Comparison of ENCODE assay signal across 17 cellular contexts in the genomic region with DNA sequence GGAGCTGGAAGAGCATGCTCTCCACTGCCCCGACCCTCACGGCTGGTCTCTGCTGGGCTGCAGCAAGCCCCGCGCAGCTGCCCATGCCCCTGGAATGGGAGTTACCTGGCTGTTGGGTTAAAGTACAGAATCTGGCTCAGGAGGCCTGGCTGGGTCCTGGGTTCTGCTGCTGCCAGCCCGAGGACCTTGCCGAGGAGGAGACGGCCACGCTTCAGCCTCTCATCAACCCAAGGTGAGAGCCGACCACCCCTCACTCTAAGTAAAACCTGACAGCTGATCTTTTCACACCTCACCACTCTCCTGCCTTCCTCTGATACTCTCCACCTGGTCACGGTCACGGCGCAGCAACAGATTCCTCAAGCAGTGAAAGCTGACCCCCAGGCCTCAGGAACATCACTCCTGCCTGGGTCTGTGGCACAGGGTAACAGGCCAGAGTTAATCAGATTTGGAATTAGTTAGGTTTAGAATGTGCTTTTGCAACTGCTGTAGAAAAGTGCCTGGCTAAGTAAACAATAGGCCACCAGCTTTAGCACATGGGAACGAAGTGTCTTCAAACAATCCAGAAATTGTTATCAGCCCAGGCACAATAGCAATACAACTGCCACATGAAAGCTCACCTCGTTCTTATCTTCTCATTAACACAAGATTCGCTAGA. TPM values are rescaled to one million over a fixed set of nuclear protein-coding genes. Genes with fewer than 3 reads are reported as not detected.
DNase-seq lines count a peak whose midpoint lies in the region; ATAC-seq and TF ChIP-seq lines count a peak whose summit lies in the region.
"Had no signal": no experiment of that assay in that cellular context is flagged by ENCODE, and none has a peak within 500 bp of the region (broad histone marks: within the 10 kb centered on the region; RNA-seq: fewer than 3 reads in every experiment).

No MANE protein-coding gene starts in this region.

- H3K79me2 ChIP-seq in hepatocyte (peaks cover 77% of the 10 kb centered on the region), osteoblast (ENCODE audit: insufficient read depth, low read length) (no peaks in the 10 kb centered on the region)

- no peaks in the 10 kb centered on the region for H3K9me2 ChIP-seq in hepatocyte (replicated peaks; ENCODE audit: insufficient read depth)

- peaks cover 7% of the 10 kb centered on the region for H3K9me3 ChIP-seq in hepatocyte (ENCODE audit: low read depth)
- H3K9me3 ChIP-seq in osteoblast (ENCODE audit: low read depth, low read length) = no peaks in the 10 kb centered on the region
- no peaks in the 10 kb centered on the region for H3K9me3 ChIP-seq in upper lobe of left lung
- H3K9me3 ChIP-seq: suprapubic skin had no signal

- TF ChIP-seq CTCF in hepatocyte (IDR thresholded peaks at IDR 0.05; ENCODE audit: poor library complexity) = no peak
- TF ChIP-seq CTCF in osteoblast (IDR thresholded peaks at IDR 0.05; ENCODE audit: extremely low read depth, low read depth, low read length) = no peak
- TF ChIP-seq CTCF in upper lobe of left lung (IDR thresholded peaks at IDR 0.05) = no peak

- TF ChIP-seq POLR2A in upper lobe of left lung (IDR thresholded peaks at IDR 0.05) = no peak

- no peaks in the 10 kb centered on the region for H3K36me3 ChIP-seq in hepatocyte (replicated peaks; ENCODE audit: insufficient read depth, low read depth)
- no peaks in the 10 kb centered on the region for H3K36me3 ChIP-seq in osteoblast (ENCODE audit: insufficient read depth, low read length)
- peaks cover 0 to 2% (median 0%) of the 10 kb centered on the region in 4 donors for H3K36me3 ChIP-seq in upper lobe of left lung
- H3K36me3 ChIP-seq: suprapubic skin had no signal

- DNase-seq in Right ventricle myocardium superior (no peak), Right ventricle myocardium inferior (ENCODE audit: missing footprints) (no peak), hepatocyte (ENCODE audit: low spot score) (no peak), osteoblast (ENCODE audit: insufficient read length, low spot score, missing footprints) (no peak), upper lobe of left lung (no peak), NCI-H1417 (lab: John Stamatoyannopoulos, UW) (no peak)
- DNase-seq in activated naive CD4-positive, alpha-beta T cell treated with Interleukin-2 at 50 U/mL for 16 hours = no peak
- DNase-seq: activated CD4-positive, CD25-positive, alpha-beta regulatory T cell; activated naive CD8-positive, alpha-beta T cell treated with anti-CD3 and anti-CD28 coated beads, Interleukin-2, amount 50 U/mL, for 24 hours; COR-L47; dorsolateral prefrontal cortex; GF-D8; NCI-H2029 had no signal

- H3K27me3 ChIP-seq in hepatocyte (no peaks in the 10 kb centered on the region), osteoblast (ENCODE audit: insufficient read depth, low read length) (no peaks in the 10 kb centered on the region), upper lobe of left lung (no peaks in the 10 kb centered on the region)
- H3K27me3 ChIP-seq: dorsolateral prefrontal cortex, suprapubic skin had no signal

- intact Hi-C loops in Right ventricle myocardium superior (cut with DNase I) (no loop called here), Right ventricle myocardium inferior (cut with DNase I) (no loop called here)

- no peak for TF ChIP-seq EP300 in upper lobe of left lung (IDR thresholded peaks at IDR 0.05)

- peak; percentile 24 for ATAC-seq in Right ventricle myocardium superior (ENCODE audit: poor library complexity)
- no peak for ATAC-seq in Right ventricle myocardium inferior
- ATAC-seq in upper lobe of left lung (ENCODE audit: low FRiP score in 2 of 2) = peak in 1 of 2 donors; percentile 3
- ATAC-seq in GM18519 (IDR thresholded peaks at IDR 0.05; ENCODE audit: low FRiP score, unreplicated experiment) = no peak
- ATAC-seq: activated naive CD8-positive, alpha-beta T cell treated with anti-CD3 and anti-CD28 coated beads, Interleukin-2, amount 50 U/mL, for 24 hours; HCT116 had no signal

- H3K4me2 ChIP-seq in hepatocyte (peak overlapping the region; percentile 23), osteoblast (ENCODE audit: insufficient read depth, low read length) (no peak overlapping the region)

- H4K20me1 ChIP-seq in hepatocyte (ENCODE audit: insufficient read depth, poor library complexity, severe bottlenecking) = no peaks in the 10 kb centered on the region
- no peaks in the 10 kb centered on the region for H4K20me1 ChIP-seq in osteoblast (ENCODE audit: insufficient read depth, low read length)

- no peak overlapping the region for H3K4me3 ChIP-seq in hepatocyte
- no peak overlapping the region for H3K4me3 ChIP-seq in osteoblast (ENCODE audit: insufficient read depth, low read length)
- H3K4me3 ChIP-seq in upper lobe of left lung = no peak overlapping the region
- H3K4me3 ChIP-seq: dorsolateral prefrontal cortex, skin epidermis, suprapubic skin had no signal

- H3K27ac ChIP-seq in hepatocyte (peak overlapping the region; percentile 50), osteoblast (ENCODE audit: low read depth, low read length) (no peak overlapping the region), upper lobe of left lung (peak overlapping the region; percentile 59 to 75 (median 70))
- H3K27ac ChIP-seq: skin epidermis, suprapubic skin had no signal

- no peak overlapping the region for H2AFZ ChIP-seq in hepatocyte
- H2AFZ ChIP-seq in osteoblast (ENCODE audit: low read length) = peak overlapping the region; percentile 23

- 50% methylated on average over 15 of the region's 15 CpGs for WGBS in hepatocyte (ENCODE audit: low lambda C conversion rate, missing lambda C conversion rate)
- WGBS in upper lobe of left lung, 2 donors = 63 to 66% methylated on average over 15 of the region's 15 CpGs

- peaks cover 22% of the 10 kb centered on the region for H3K4me1 ChIP-seq in hepatocyte (ENCODE audit: insufficient read depth)
- peaks cover 4% of the 10 kb centered on the region for H3K4me1 ChIP-seq in osteoblast (ENCODE audit: insufficient read depth, low read length)
- H3K4me1 ChIP-seq in upper lobe of left lung = peaks cover 22 to 42% (median 31%) of the 10 kb centered on the region in 4 donors

RNA-seq across cellular contexts. Expression of a gene that starts 20.5 kb away (rescaled TPM):
- 10.0 TPM for total RNA-seq in Right ventricle myocardium superior
- total RNA-seq in Right ventricle myocardium inferior = 10.5 TPM
- 34.8 and 37.4 TPM in 2 replicates for total RNA-seq in hepatocyte
- 19.6 and 28.3 TPM in 2 replicates for polyA plus RNA-seq in hepatocyte
- total RNA-seq in osteoblast = 3.6 and 3.8 TPM in 2 replicates
- total RNA-seq in upper lobe of left lung = 10 to 100 TPM; 46.7 to 80.7 (median 57.8) TPM
